Comparison of ENCODE assay signal across 29 cellular contexts in the genomic region with DNA sequence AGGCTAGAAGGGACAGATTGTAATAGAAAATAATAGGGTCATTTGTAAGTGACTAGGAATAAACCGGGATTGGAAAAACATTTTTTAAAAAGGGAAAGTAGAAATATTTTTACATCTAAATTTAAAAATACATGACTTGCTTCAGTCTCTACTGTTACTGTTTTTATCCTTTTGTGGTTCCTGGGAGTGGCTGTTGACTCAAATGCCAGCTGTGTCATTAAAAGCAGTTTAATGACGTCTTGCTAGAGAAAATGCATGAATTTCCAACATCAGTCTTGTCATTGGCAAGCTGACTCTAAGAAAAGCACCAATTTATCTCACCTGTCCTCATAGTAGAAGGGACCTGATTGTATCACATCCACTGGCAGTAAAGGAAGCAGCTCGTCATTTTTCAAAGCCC. TPM values are rescaled to one million over a fixed set of nuclear protein-coding genes. Genes with fewer than 3 reads are reported as not detected.
"Had no signal": no experiment of that assay in that cellular context is flagged by ENCODE, and none has a peak within 500 bp of the region (broad histone marks: within the 10 kb centered on the region; RNA-seq: fewer than 3 reads in every experiment).

No MANE protein-coding gene starts in this region.

- DNase-seq: colonic mucosa; effector memory CD4-positive, alpha-beta T cell; kidney; naive thymus-derived CD4-positive, alpha-beta T cell; stimulated activated CD4-positive, alpha-beta T cell treated with anti-CD3 and anti-CD28 coated beads, Interleukin-2, amount 100 ng/mL, for 24 hours; stimulated activated CD4-positive, alpha-beta T cell treated with anti-CD3 and anti-CD28 coated beads, Interleukin-4, amount 100 ng/mL, for 24 hours; stimulated activated naive CD4-positive, alpha-beta T cell treated with Interleukin-2 at 50 U/mL for 16 hours; stomach; thyroid gland; trophoblast cell had no signal

- H3K9me3 ChIP-seq: colonic mucosa, esophagus muscularis mucosa, prostate gland, right atrium auricular region, stomach, thyroid gland had no signal

- H3K27me3 ChIP-seq: colonic mucosa, esophagus muscularis mucosa, right atrium auricular region, stomach, thyroid gland had no signal

- H3K27ac ChIP-seq: colonic mucosa, esophagus muscularis mucosa, prostate gland, right atrium auricular region, stomach, thyroid gland had no signal

- H3K36me3 ChIP-seq: colonic mucosa, prostate gland had no signal

- ATAC-seq: left lobe of liver; naive thymus-derived CD4-positive, alpha-beta T cell; sciatic nerve; stimulated activated effector memory CD8-positive, alpha-beta T cell treated with anti-CD3 and anti-CD28 coated beads, Interleukin-12 subunit alpha, Interleukin-12 subunit beta, amount 100 ng/mL, for 72 hours had no signal

- H3K4me1 ChIP-seq: colonic mucosa, esophagus muscularis mucosa, prostate gland, right atrium auricular region, stomach, thyroid gland had no signal

- H3K4me3 ChIP-seq: colonic mucosa, esophagus muscularis mucosa, lung, prostate gland, right atrium auricular region, stomach, thyroid gland had no signal

RNA-seq across cellular contexts. Expression of gene TGM7, which starts 45.1 kb away (rescaled TPM):
- total RNA-seq: chondrocyte; colonic mucosa; endothelial cell of umbilical vein; epithelial cell of proximal tubule; esophagus muscularis mucosa; fibroblast of villous mesenchyme; frontal cortex; kidney; left lobe of liver; liver; lung; mononuclear cell; naive thymus-derived CD4-positive, alpha-beta T cell; osteocyte; right atrium auricular region; sciatic nerve; skeletal muscle tissue; stomach; subcutaneous adipose tissue; temporal lobe; thyroid gland; urinary bladder had no signal
- polyA plus RNA-seq: endothelial cell of umbilical vein; liver; lung; naive thymus-derived CD4-positive, alpha-beta T cell; urinary bladder had no signal
